8 cellular contexts compared by ENCODE assay signal in the genomic region with DNA sequence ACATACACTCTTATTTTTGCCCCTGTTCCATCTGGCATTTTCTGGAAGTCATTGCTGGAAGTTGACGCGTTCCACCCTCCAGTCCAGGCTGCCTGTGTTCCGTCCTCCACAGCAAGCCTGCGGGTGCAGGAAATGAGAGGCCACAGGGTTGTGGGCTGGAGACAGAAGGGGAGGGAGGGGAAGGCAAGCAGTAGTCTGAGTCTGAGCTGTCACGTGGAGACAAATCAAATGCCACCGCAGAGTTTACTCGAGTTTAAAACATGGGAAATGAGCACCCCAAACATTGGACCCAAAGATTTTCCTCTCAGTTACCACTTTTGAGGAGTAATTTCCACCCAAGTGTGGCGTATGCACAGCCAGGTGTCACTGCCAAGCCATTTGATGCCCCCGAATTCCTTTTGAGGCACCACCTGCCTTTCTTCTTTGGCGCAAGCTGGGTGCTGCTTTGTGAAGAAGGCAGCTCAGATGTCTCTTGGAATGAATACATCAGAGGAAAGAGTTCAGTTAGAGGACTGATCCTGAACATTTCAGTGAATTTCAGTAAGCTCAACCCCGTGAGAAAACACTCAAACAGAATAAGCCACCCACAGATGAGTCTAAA.
A peak's percentile ranks its signal among the peaks of the same experiment; 100 is the strongest.
DNase-seq lines count a peak whose midpoint lies in the region; ATAC-seq and TF ChIP-seq lines count a peak whose summit lies in the region.

No MANE protein-coding gene starts in this region.

- peak overlapping the region; percentile 25 for H3K4me3 ChIP-seq in NB4 (ENCODE audit: low read depth, low read length)

- TF ChIP-seq CTCF in NB4 (IDR thresholded peaks at IDR 0.05; ENCODE audit: low read depth, low read length) = no peak

- DNase-seq in NB4 (ENCODE audit: low read depth) = peak; percentile 83
- peak; percentile 78 for DNase-seq in activated CD8-positive, alpha-beta memory T cell treated with anti-CD3 and anti-CD28 coated beads, Interleukin-2, amount 50 U/mL, for 48 hours
- DNase-seq in foreskin melanocyte = peak; percentile 67
- DNase-seq in stimulated activated CD4-positive, alpha-beta T cell treated with anti-CD3 and anti-CD28 coated beads, Interleukin-1b, Interleukin-23, amount 100 ng/mL, for 48 hours = peak; percentile 70
- DNase-seq in NCI-H345 (lab: John Stamatoyannopoulos, UW) = no peak

- ATAC-seq in HG03354 (IDR thresholded peaks at IDR 0.05; ENCODE audit: poor library complexity, severe bottlenecking, unreplicated experiment) (no peak), GM21390 (IDR thresholded peaks at IDR 0.05; ENCODE audit: unreplicated experiment) (no peak), HG03432 (IDR thresholded peaks at IDR 0.05; ENCODE audit: unreplicated experiment) (no peak)

- TF ChIP-seq POLR2A in NB4 (IDR thresholded peaks at IDR 0.05; ENCODE audit: extremely low read depth, insufficient read length) = no peak
